Comparison of ENCODE assay signal across 12 cellular contexts in the genomic region with DNA sequence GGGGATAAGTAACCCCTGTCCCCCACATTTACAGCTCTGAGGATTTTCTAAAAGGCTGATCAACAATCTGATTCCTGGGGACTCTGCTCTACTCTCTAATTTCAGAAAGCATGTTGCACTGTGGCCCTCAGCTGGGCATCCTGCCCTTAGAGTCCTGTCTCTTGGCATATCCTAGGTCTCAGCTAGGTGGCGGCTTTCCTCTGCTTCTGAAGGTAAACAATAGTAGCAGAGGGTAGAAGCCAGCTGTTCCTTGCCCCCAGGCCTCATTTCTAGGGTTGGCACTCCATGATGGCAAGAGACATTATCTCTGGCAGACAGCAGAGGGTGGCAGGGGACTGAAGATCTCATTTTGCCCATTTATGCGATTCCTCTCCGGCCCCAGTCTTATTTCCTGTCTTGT.
DNase-seq lines count a peak whose midpoint lies in the region; ATAC-seq and TF ChIP-seq lines count a peak whose summit lies in the region.
"Had no signal": no experiment of that assay in that cellular context is flagged by ENCODE, and none has a peak within 500 bp of the region (broad histone marks: within the 10 kb centered on the region; RNA-seq: fewer than 3 reads in every experiment).

No MANE protein-coding gene starts in this region.

- H3K36me3 ChIP-seq in SK-N-SH (replicated peaks in 1 of 2; ENCODE audit: control insufficient read depth in 1 of 2, insufficient read depth in 2 of 2, low read length in 1 of 2) (no peaks in the 10 kb centered on the region), neural progenitor cell (no peaks in the 10 kb centered on the region)
- H3K36me3 ChIP-seq: BLaER1 had no signal

- H3K4me3 ChIP-seq in SK-N-SH (ENCODE audit: low read depth in 2 of 2, low read length in 1 of 2) (no peak overlapping the region), neural progenitor cell (no peak overlapping the region)
- H3K4me3 ChIP-seq: BLaER1, hepatocyte had no signal

- H3K27me3 Mint-ChIP-seq in neural progenitor cell (ENCODE audit: insufficient read depth, low read depth), result peaks cover 2% of the 10 kb centered on the region

- no peak overlapping the region for H3K27ac Mint-ChIP-seq in neural progenitor cell

- no peak overlapping the region for H3K4me2 ChIP-seq in SK-N-SH
- H3K4me2 ChIP-seq in neural progenitor cell, result no peak overlapping the region
- H3K4me2 ChIP-seq: BLaER1, hepatocyte had no signal

- H2AFZ ChIP-seq in SK-N-SH (ENCODE audit: low read depth), result no peak overlapping the region
- no peak overlapping the region for H2AFZ ChIP-seq in neural progenitor cell (replicated peaks)
- H2AFZ ChIP-seq: hepatocyte had no signal

- H3K9ac ChIP-seq in SK-N-SH (no peak overlapping the region), neural progenitor cell (no peak overlapping the region)
- H3K9ac ChIP-seq: BLaER1 had no signal

- 56% methylated on average over 3 of the region's 3 CpGs for WGBS in SK-N-SH (ENCODE audit: low lambda C conversion rate)

- H3K36me3 Mint-ChIP-seq in neural progenitor cell, result no peaks in the 10 kb centered on the region

- CTCF ChIA-PET in SK-N-SH (lab: Yijun Ruan, JAX), result interaction anchor here (0.5 to 14.1 kb wide), 9 partner anchors 9 to 314 kb away, joined by 3 to 1191 read pairs (median 4); partner anchors contain the start of gene ADCYAP1R1

- H4K20me1 ChIP-seq in SK-N-SH (ENCODE audit: insufficient read depth), result no peaks in the 10 kb centered on the region
- no peaks in the 10 kb centered on the region for H4K20me1 ChIP-seq in neural progenitor cell (ENCODE audit: low read depth)
- H4K20me1 ChIP-seq: BLaER1 had no signal

- H3K4me1 Mint-ChIP-seq in neural progenitor cell, result peaks cover under 1% of the 10 kb centered on the region

- H3K27ac ChIP-seq in SK-N-SH (ENCODE audit: low read depth in 2 of 2, low read length in 1 of 2), result no peak overlapping the region
- no peak overlapping the region for H3K27ac ChIP-seq in VCaP
- no peak overlapping the region for H3K27ac ChIP-seq in neural progenitor cell
- H3K27ac ChIP-seq: BLaER1, hepatocyte had no signal

- no peaks in the 10 kb centered on the region for H3K9me2 ChIP-seq in SK-N-SH

- H3K9me3 Mint-ChIP-seq in neural progenitor cell, result no peaks in the 10 kb centered on the region

- H3K79me2 ChIP-seq in SK-N-SH (ENCODE audit: insufficient read depth), result no peaks in the 10 kb centered on the region
- no peaks in the 10 kb centered on the region for H3K79me2 ChIP-seq in neural progenitor cell (ENCODE audit: low read depth)
- H3K79me2 ChIP-seq: hepatocyte had no signal

- H3F3A ChIP-seq in SK-N-SH (replicated peaks; ENCODE audit: insufficient read depth) (no peaks in the 10 kb centered on the region), neural progenitor cell (ENCODE audit: low read depth) (no peaks in the 10 kb centered on the region)

- no peak; the same call in 1 of the 2 replicates for TF ChIP-seq CTCF in SK-N-SH (IDR thresholded peaks at IDR 0.05)
- peak; percentile 54 for TF ChIP-seq CTCF in VCaP (conservative IDR thresholded peaks at IDR 0.05)
- TF ChIP-seq CTCF in neural progenitor cell (IDR thresholded peaks at IDR 0.05), result peak; percentile 30

- TF ChIP-seq RAD21 in SK-N-SH (IDR thresholded peaks at IDR 0.05; ENCODE audit: low read length), result no peak

- H3K4me1 ChIP-seq in SK-N-SH (ENCODE audit: control insufficient read depth in 1 of 2, insufficient read depth in 2 of 2, low read depth in 1 of 2, low read length in 1 of 2) (peaks cover 0 to 8% of the 10 kb centered on the region in 2 experiments; a peak in 1 of 4 replicates), neural progenitor cell (no peaks in the 10 kb centered on the region)
- H3K4me1 ChIP-seq: BLaER1 had no signal

- ATAC-seq in SK-N-SH treated with all-trans-retinoic acid at 6 μM for 48 hours, result peak; percentile 53; the same call in 2 of the 3 replicates
- ATAC-seq: stimulated activated naive CD8-positive, alpha-beta T cell treated with anti-CD3 and anti-CD28 coated beads, Interleukin-15, Interleukin-2, amounts not matched to agents 100 U/mL and 50 U/mL, for 24 hours had no signal

- POLR2A ChIA-PET in SK-N-SH (lab: Yijun Ruan, JAX), result no interaction called here

- H3K27me3 ChIP-seq in SK-N-SH (ENCODE audit: insufficient read depth) (peaks cover 13% of the 10 kb centered on the region; the same call in 1 of the 2 replicates), neural progenitor cell (no peaks in the 10 kb centered on the region)
- H3K27me3 ChIP-seq: BLaER1, hepatocyte had no signal

- peaks cover 4% of the 10 kb centered on the region; the same call in 1 of the 2 replicates for H3K9me3 ChIP-seq in SK-N-SH
- H3K9me3 ChIP-seq in neural progenitor cell (ENCODE audit: low read depth), result no peaks in the 10 kb centered on the region
- H3K9me3 ChIP-seq: BLaER1 had no signal

- no peak for TF ChIP-seq EP300 in SK-N-SH (IDR thresholded peaks at IDR 0.05; ENCODE audit: borderline replicate concordance in 1 of 2, low read depth in 1 of 2, low read length in 1 of 2)

- no peak overlapping the region for H3K4me3 Mint-ChIP-seq in neural progenitor cell

- DNase-seq in SK-N-SH (no peak), M059J (ENCODE audit: low read depth) (peak; percentile 18), neural progenitor cell (ENCODE audit: low spot score) (peak; percentile 20), NCI-H2107 (lab: John Stamatoyannopoulos, UW) (no peak), NCI-H2029 treated with DMSO at 0.1 percent for 48 hours (lab: John Stamatoyannopoulos, UW) (no peak), RKO (ENCODE audit: low spot score) (no peak)
- DNase-seq: Right ventricle myocardium superior; stimulated activated naive CD8-positive, alpha-beta T cell treated with anti-CD3 and anti-CD28 coated beads, Interleukin-15, Interleukin-2, amounts not matched to agents 100 U/mL and 50 U/mL, for 24 hours had no signal

TF ChIP-seq in SK-N-SH treated with all-trans-retinoic acid at 6 μM for 48 hours, 23 proteins besides CTCF, POLR2A, EP300 and RAD21:
- no peak for TF ChIP-seq CSDC2 (CRISPR knock-in tag; IDR thresholded peaks at IDR 0.05)
- no peak for TF ChIP-seq ZFP30 (CRISPR knock-in tag; IDR thresholded peaks at IDR 0.05)
- TF ChIP-seq, protein P1, sequence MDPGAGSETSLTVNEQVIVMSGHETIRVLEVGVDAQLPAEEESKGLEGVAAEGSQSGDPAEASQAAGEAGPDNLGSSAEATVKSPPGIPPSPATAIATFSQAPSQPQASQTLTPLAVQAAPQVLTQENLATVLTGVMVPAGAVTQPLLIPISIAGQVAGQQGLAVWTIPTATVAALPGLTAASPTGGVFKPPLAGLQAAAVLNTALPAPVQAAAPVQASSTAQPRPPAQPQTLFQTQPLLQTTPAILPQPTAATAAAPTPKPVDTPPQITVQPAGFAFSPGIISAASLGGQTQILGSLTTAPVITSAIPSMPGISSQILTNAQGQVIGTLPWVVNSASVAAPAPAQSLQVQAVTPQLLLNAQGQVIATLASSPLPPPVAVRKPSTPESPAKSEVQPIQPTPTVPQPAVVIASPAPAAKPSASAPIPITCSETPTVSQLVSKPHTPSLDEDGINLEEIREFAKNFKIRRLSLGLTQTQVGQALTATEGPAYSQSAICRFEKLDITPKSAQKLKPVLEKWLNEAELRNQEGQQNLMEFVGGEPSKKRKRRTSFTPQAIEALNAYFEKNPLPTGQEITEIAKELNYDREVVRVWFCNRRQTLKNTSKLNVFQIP (CRISPR knock-in tag; IDR thresholded peaks at IDR 0.05; ENCODE audit: borderline replicate concordance, low read depth), result no peak
TF ChIP-seq in SK-N-SH treated with all-trans-retinoic acid at 6 μM for 48 hours: peak in this region for 0.

TF ChIP-seq in SK-N-SH, 30 proteins besides CTCF, POLR2A, EP300 and RAD21 (continues in another document):
- TF ChIP-seq YY1 (IDR thresholded peaks at IDR 0.05; ENCODE audit: low read depth) (no peak), POLR2AphosphoS5 (IDR thresholded peaks at IDR 0.05; ENCODE audit: low read depth, low read length) (no peak), USF2 (IDR thresholded peaks at IDR 0.05; ENCODE audit: borderline replicate concordance, low read depth, low read length) (no peak), MEF2A (IDR thresholded peaks at IDR 0.05; ENCODE audit: borderline replicate concordance, low read depth) (no peak), SIN3A (IDR thresholded peaks at IDR 0.05; ENCODE audit: borderline replicate concordance, low read depth, low read length) (no peak), TEAD4 (IDR thresholded peaks at IDR 0.05; ENCODE audit: borderline replicate concordance, insufficient read depth) (no peak), RCOR1 (IDR thresholded peaks at IDR 0.05; ENCODE audit: low read length) (no peak)
- TF ChIP-seq, protein P2, sequence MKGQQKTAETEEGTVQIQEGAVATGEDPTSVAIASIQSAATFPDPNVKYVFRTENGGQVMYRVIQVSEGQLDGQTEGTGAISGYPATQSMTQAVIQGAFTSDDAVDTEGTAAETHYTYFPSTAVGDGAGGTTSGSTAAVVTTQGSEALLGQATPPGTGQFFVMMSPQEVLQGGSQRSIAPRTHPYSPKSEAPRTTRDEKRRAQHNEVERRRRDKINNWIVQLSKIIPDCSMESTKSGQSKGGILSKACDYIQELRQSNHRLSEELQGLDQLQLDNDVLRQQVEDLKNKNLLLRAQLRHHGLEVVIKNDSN (IDR thresholded peaks at IDR 0.05; ENCODE audit: borderline replicate concordance, low read depth), result no peak

Comparison
In these comparisons a context has a peak if more than half of its experiments do, and no peak if none do; other contexts are left out.
1. DNase-seq: peak in M059J (single experiment) and neural progenitor cell (single experiment); none in SK-N-SH (single experiment), NCI-H2107 (single experiment), NCI-H2029 treated with DMSO at 0.1 percent for 48 hours (single experiment) and RKO (single experiment).